10 cellular contexts compared by ENCODE assay signal in the genomic region with DNA sequence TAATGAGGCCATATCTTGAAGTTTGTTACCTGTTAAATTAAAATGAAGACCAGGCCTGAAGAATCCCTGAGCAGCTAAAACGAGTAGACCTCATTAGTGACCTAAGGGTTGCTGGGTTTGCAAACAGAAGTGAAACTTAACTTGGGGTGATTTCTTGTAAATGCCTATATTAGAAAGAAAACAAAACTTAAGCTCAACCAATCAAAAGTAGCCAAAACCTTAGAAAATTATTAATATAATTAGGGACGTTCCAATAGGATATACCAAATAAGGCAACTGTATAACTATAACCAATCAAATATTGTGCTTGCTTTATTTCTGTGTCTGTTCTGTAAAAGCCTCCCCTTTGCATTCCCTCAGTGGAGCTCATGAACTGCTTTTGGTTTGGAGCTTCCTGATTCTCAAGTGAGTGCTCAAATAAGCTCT.
DNase-seq lines count a peak whose midpoint lies in the region; ATAC-seq, FAIRE-seq and TF ChIP-seq lines count a peak whose summit lies in the region.
"Had no signal": no experiment of that assay in that cellular context is flagged by ENCODE, and none has a peak within 500 bp of the region (broad histone marks: within the 10 kb centered on the region; RNA-seq: fewer than 3 reads in every experiment).

No MANE protein-coding gene starts in this region.

- 59% methylated on average over 2 of the region's 2 CpGs for WGBS in esophagus muscularis mucosa

- H3K4me3 Mint-ChIP-seq in activated T-cell treated with anti-CD3 and anti-CD28 coated beads, Interleukin-2, amount 50 U/mL, for 4 hours = no peak overlapping the region
- H3K4me3 Mint-ChIP-seq in stimulated activated naive CD8-positive, alpha-beta T cell treated with anti-CD3 and anti-CD28 coated beads, Interleukin-15, Interleukin-2, amounts not matched to agents 100 ng/mL and 50 ng/mL, for 24 hours = no peak overlapping the region
- no peak overlapping the region for H3K4me3 Mint-ChIP-seq in osteocyte (ENCODE audit: unreplicated experiment)

- no peaks in the 10 kb centered on the region for H3K4me1 ChIP-seq in esophagus muscularis mucosa

- no peak overlapping the region for H3K4me3 ChIP-seq in esophagus muscularis mucosa

- no peaks in the 10 kb centered on the region for H3K27me3 Mint-ChIP-seq in activated T-cell treated with anti-CD3 and anti-CD28 coated beads, Interleukin-2, amount 50 U/mL, for 4 hours (ENCODE audit: low read depth)
- H3K27me3 Mint-ChIP-seq in stimulated activated naive CD8-positive, alpha-beta T cell treated with anti-CD3 and anti-CD28 coated beads, Interleukin-15, Interleukin-2, amounts not matched to agents 100 ng/mL and 50 ng/mL, for 24 hours = no peaks in the 10 kb centered on the region
- peaks cover 9% of the 10 kb centered on the region for H3K27me3 Mint-ChIP-seq in osteocyte (ENCODE audit: unreplicated experiment)

- intact Hi-C loops in esophagus muscularis mucosa (cut with DNase I) = no loop called here

- H3K9me3 Mint-ChIP-seq in activated T-cell treated with anti-CD3 and anti-CD28 coated beads, Interleukin-2, amount 50 U/mL, for 4 hours = no peaks in the 10 kb centered on the region
- H3K9me3 Mint-ChIP-seq in stimulated activated naive CD8-positive, alpha-beta T cell treated with anti-CD3 and anti-CD28 coated beads, Interleukin-15, Interleukin-2, amounts not matched to agents 100 ng/mL and 50 ng/mL, for 24 hours = no peaks in the 10 kb centered on the region
- no peaks in the 10 kb centered on the region for H3K9me3 Mint-ChIP-seq in osteocyte (ENCODE audit: unreplicated experiment)

- TF ChIP-seq CTCF in osteocyte (IDR thresholded peaks at IDR 0.05) (no peak), esophagus muscularis mucosa (IDR thresholded peaks at IDR 0.05) (no peak), D721Med (IDR thresholded peaks at IDR 0.05; ENCODE audit: insufficient read depth, missing control alignments) (no peak)

- peak; percentile 51 to 54 for ATAC-seq in activated T-cell treated with anti-CD3 and anti-CD28 coated beads, Interleukin-2, amount 50 U/mL, for 4 hours
- peak; percentile 86 for ATAC-seq in HG02610 (IDR thresholded peaks at IDR 0.05; ENCODE audit: unreplicated experiment)
- peak; percentile 71 for ATAC-seq in HG03575 (IDR thresholded peaks at IDR 0.05; ENCODE audit: extremely low read depth, insufficient number of reproducible peaks, low FRiP score, unreplicated experiment)

- no peak overlapping the region for H3K27ac ChIP-seq in esophagus muscularis mucosa (replicated peaks in 1 of 4)

- no peaks in the 10 kb centered on the region for H3K36me3 Mint-ChIP-seq in activated T-cell treated with anti-CD3 and anti-CD28 coated beads, Interleukin-2, amount 50 U/mL, for 4 hours (ENCODE audit: insufficient read depth)
- no peaks in the 10 kb centered on the region for H3K36me3 Mint-ChIP-seq in stimulated activated naive CD8-positive, alpha-beta T cell treated with anti-CD3 and anti-CD28 coated beads, Interleukin-15, Interleukin-2, amounts not matched to agents 100 ng/mL and 50 ng/mL, for 24 hours (ENCODE audit: low read depth)
- no peaks in the 10 kb centered on the region for H3K36me3 Mint-ChIP-seq in osteocyte (ENCODE audit: unreplicated experiment)

- TF ChIP-seq POLR2A in esophagus muscularis mucosa (IDR thresholded peaks at IDR 0.05; ENCODE audit: low read depth) = no peak

- no peaks in the 10 kb centered on the region for H3K27me3 ChIP-seq in esophagus muscularis mucosa

- peak overlapping the region; percentile 84 for H3K27ac Mint-ChIP-seq in stimulated activated naive CD8-positive, alpha-beta T cell treated with anti-CD3 and anti-CD28 coated beads, Interleukin-15, Interleukin-2, amounts not matched to agents 100 ng/mL and 50 ng/mL, for 24 hours
- H3K27ac Mint-ChIP-seq in osteocyte (ENCODE audit: unreplicated experiment) = no peak overlapping the region

- H3K9me3 ChIP-seq in esophagus muscularis mucosa = no peaks in the 10 kb centered on the region

- FAIRE-seq in D721Med (lab: Jason Lieb, UNC) = no peak

- no peaks in the 10 kb centered on the region for H3K36me3 ChIP-seq in esophagus muscularis mucosa

- no peak for DNase-seq in activated T-cell treated with anti-CD3 and anti-CD28 coated beads, Interleukin-2, amount 50 U/mL, for 4 hours
- DNase-seq in activated T-cell treated with anti-CD3 and anti-CD28 coated beads, Interleukin-2, amount 50 U/mL, for 48 hours = no peak
- DNase-seq in osteocyte (ENCODE audit: extremely low spot score, unreplicated experiment) (no peak), esophagus muscularis mucosa (ENCODE audit: extremely low spot score) (no peak), D721Med (ENCODE audit: insufficient read length, low spot score) (no peak)
- DNase-seq: effector CD8-positive, alpha-beta T cell; HCEC 1CT had no signal

- H3K4me1 Mint-ChIP-seq in activated T-cell treated with anti-CD3 and anti-CD28 coated beads, Interleukin-2, amount 50 U/mL, for 4 hours (ENCODE audit: low read depth) = peaks cover 22% of the 10 kb centered on the region
- H3K4me1 Mint-ChIP-seq in stimulated activated naive CD8-positive, alpha-beta T cell treated with anti-CD3 and anti-CD28 coated beads, Interleukin-15, Interleukin-2, amounts not matched to agents 100 ng/mL and 50 ng/mL, for 24 hours (ENCODE audit: low read depth) = peaks cover 30% of the 10 kb centered on the region
- H3K4me1 Mint-ChIP-seq in osteocyte (ENCODE audit: unreplicated experiment) = no peaks in the 10 kb centered on the region

- TF ChIP-seq EP300 in esophagus muscularis mucosa (IDR thresholded peaks at IDR 0.05) = no peak
